7 cellular contexts compared by ENCODE assay signal in the genomic region with DNA sequence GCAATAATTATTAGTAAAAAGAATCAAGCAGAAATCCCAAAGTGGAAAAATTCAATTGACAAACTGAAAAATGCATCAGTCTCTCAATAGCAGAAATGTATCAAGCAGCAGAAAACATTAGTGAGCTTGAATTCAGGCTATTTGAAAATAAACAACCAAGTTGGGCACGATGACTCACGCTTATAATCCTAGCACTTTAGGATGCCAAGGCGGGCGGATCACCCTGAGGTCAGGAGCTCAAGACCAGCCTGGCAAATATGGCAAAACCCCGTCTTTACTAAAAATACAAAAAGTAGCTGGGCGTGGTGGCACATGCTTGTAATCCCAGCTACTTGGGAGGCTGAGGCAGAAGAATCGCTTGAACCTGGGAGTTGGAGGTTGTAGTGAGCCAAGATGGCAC.
DNase-seq lines count a peak whose midpoint lies in the region; ATAC-seq, FAIRE-seq and TF ChIP-seq lines count a peak whose summit lies in the region.
"Not testable (repeated sequence)": the region's sequence is repeated elsewhere in the genome, so short reads cannot be mapped to it uniquely, and the experiment has no call there.

No MANE protein-coding gene starts in this region.

- not testable (repeated sequence) for H3K27ac ChIP-seq in foreskin keratinocyte

- not testable (repeated sequence) for H3K27me3 Mint-ChIP-seq in osteocyte (ENCODE audit: unreplicated experiment)

- H3K27ac Mint-ChIP-seq in osteocyte (ENCODE audit: unreplicated experiment) = peak overlapping the region; percentile 62

- peak; percentile 66 for DNase-seq in Daoy (ENCODE audit: low read depth)
- peak; percentile 62 for DNase-seq in HS-27A (ENCODE audit: low read depth)
- peak; percentile 15 for DNase-seq in RCC 7860 (ENCODE audit: low spot score)
- DNase-seq in astrocyte of the spinal cord (ENCODE audit: low read depth, low spot score) = peak; percentile 40
- DNase-seq in epithelial cell of esophagus (ENCODE audit: low read depth) = peak; percentile 52
- peak in 1 of 2 donors; percentile 33 for DNase-seq in foreskin keratinocyte
- DNase-seq in osteocyte (ENCODE audit: extremely low spot score, unreplicated experiment) = not testable (repeated sequence)

- H3K9me3 Mint-ChIP-seq in osteocyte (ENCODE audit: unreplicated experiment) = not testable (repeated sequence)

- not testable (repeated sequence) for H3K4me3 ChIP-seq in astrocyte of the spinal cord (ENCODE audit: low read depth, low read length); epithelial cell of esophagus (ENCODE audit: low read length)

- ATAC-seq in foreskin keratinocyte = peak; percentile 19

- in situ Hi-C loops in astrocyte of the spinal cord (cut with HindIII; ENCODE audit: low sequenced_read_pairs) = not testable (repeated sequence)

- TF ChIP-seq CTCF in astrocyte of the spinal cord (IDR thresholded peaks at IDR 0.05; ENCODE audit: low read depth, low read length); epithelial cell of esophagus (IDR thresholded peaks at IDR 0.05; ENCODE audit: insufficient read depth, low read depth, low read length, missing control alignments); foreskin keratinocyte (conservative IDR thresholded peaks at IDR 0.05); osteocyte (IDR thresholded peaks at IDR 0.05): not testable (repeated sequence)

- not testable (repeated sequence) for FAIRE-seq in RCC 7860 (lab: Jason Lieb, UNC)

- H3K4me3 Mint-ChIP-seq in osteocyte (ENCODE audit: unreplicated experiment) = not testable (repeated sequence)

- H3K27me3 ChIP-seq in foreskin keratinocyte = not testable (repeated sequence)

- peaks cover 22% of the 10 kb centered on the region for H3K4me1 Mint-ChIP-seq in osteocyte (ENCODE audit: unreplicated experiment)

- not testable (repeated sequence) for H3K4me1 ChIP-seq in foreskin keratinocyte

- peaks cover 52% of the 10 kb centered on the region for H3K36me3 Mint-ChIP-seq in osteocyte (ENCODE audit: unreplicated experiment)
